In genomic region chr10:88553116-88553752, GRCh38 we compare ENCODE assay signal across 1 cellular context.
TF ChIP-seq lines count a peak whose summit lies in the region.

No MANE protein-coding gene starts in this region.

TF ChIP-seq in WTC11, 78 proteins besides CTCF, POLR2A, EP300 and RAD21 (continued from another document):
- TF ChIP-seq USF1 (CRISPR knock-in tag; IDR thresholded peaks at IDR 0.05) (no peak), STAT6 (CRISPR knock-in tag; conservative IDR thresholded peaks at IDR 0.05; ENCODE audit: low read depth) (no peak), OVOL2 (CRISPR knock-in tag; IDR thresholded peaks at IDR 0.05; ENCODE audit: borderline replicate concordance) (no peak), MXD4 (CRISPR knock-in tag; IDR thresholded peaks at IDR 0.05; ENCODE audit: borderline replicate concordance) (no peak), ZNF671 (CRISPR knock-in tag; IDR thresholded peaks at IDR 0.05) (no peak)
